Comparison of ENCODE assay signal across 8 cellular contexts in genomic region chr19:39996811-39997594, GRCh38. TPM values are rescaled to one million over a fixed set of nuclear protein-coding genes. Genes with fewer than 3 reads are reported as not detected.
DNase-seq lines count a peak whose midpoint lies in the region; ATAC-seq, FAIRE-seq and TF ChIP-seq lines count a peak whose summit lies in the region.

Gene ZNF546, plus strand, starts transcription at chr19:39997060. Its CDS starts 1,267 bp downstream, at chr19:39998327.

- FAIRE-seq in D721Med (lab: Jason Lieb, UNC), result no peak

- no TSS peak for BruUV-seq in OCI-LY7 (replicated peaks; lab: Mats Ljungman, UMichigan)

- TF ChIP-seq CTCF in D721Med (IDR thresholded peaks at IDR 0.05; ENCODE audit: insufficient read depth, missing control alignments) (no peak), OCI-LY7 (conservative IDR thresholded peaks at IDR 0.05; ENCODE audit: low read length) (0 out of 2 replicates have a peak, but pooled peaks have one; percentile 23)

- ATAC-seq in GM21529 (IDR thresholded peaks at IDR 0.05; ENCODE audit: unreplicated experiment), result peak; percentile 87

- no peaks in the 10 kb centered on the region for H3K9me2 ChIP-seq in OCI-LY7 (ENCODE audit: insufficient read depth, low read length)

- DNase-seq in D721Med (ENCODE audit: insufficient read length, low spot score) (peak; percentile 91), OCI-LY7 (ENCODE audit: low spot score) (peak; percentile 93), activated T-cell treated with anti-CD3 and anti-CD28 coated beads for 4 hours (peak; percentile 87), epithelial cell of prostate (ENCODE audit: low read depth, low spot score) (peak; percentile 43)
- peak; percentile 88 for DNase-seq in stimulated activated CD8-positive, alpha-beta memory T cell treated with anti-CD3 and anti-CD28 coated beads, Interleukin-2, amount 100 ng/mL, for 48 hours (ENCODE audit: low read depth in 2 of 2)

- H3K4me3 Mint-ChIP-seq in IgD-negative memory B cell, result peak within 1 kb of the TSS; percentile 86 to 97 (median 92)

- H3K79me2 ChIP-seq in OCI-LY7 (ENCODE audit: insufficient read depth, low read depth, low read length), result peaks cover 18% of the 10 kb centered on the region; the same call in 1 of the 2 replicates

- no peaks in the 10 kb centered on the region for H4K20me1 ChIP-seq in OCI-LY7 (ENCODE audit: insufficient read depth, low read length)

- H3K4me1 Mint-ChIP-seq in IgD-negative memory B cell, result peaks cover 13 to 28% (median 24%) of the 10 kb centered on the region in 3 donors

- peaks cover 28% of the 10 kb centered on the region; the same call in 1 of the 2 replicates for H3K9me3 ChIP-seq in OCI-LY7 (ENCODE audit: low read length)
- no peaks in the 10 kb centered on the region for H3K9me3 ChIP-seq in mononuclear cell (ENCODE audit: low read depth, low read length)

- H3K36me3 Mint-ChIP-seq in IgD-negative memory B cell, result peaks cover 6% of the 10 kb centered on the region

- intact Hi-C loops in OCI-LY7 (cut with micrococcal nuclease; ENCODE audit: unreplicated experiment), result loop anchor here (1.0 kb wide), 1 partner anchor 26 kb away; the partner anchor contains the start of gene PSMC4

- peaks cover 17% of the 10 kb centered on the region; the same call in 1 of the 2 replicates for H3K36me3 ChIP-seq in OCI-LY7 (ENCODE audit: insufficient read depth, low read length)

- peak within 1 kb of the TSS; percentile 81 to 97 (median 93) for H3K27ac Mint-ChIP-seq in IgD-negative memory B cell

- H3K27me3 ChIP-seq in mononuclear cell (ENCODE audit: insufficient read depth, low read length), result no peaks in the 10 kb centered on the region

- H3K27ac ChIP-seq in OCI-LY7 (ENCODE audit: low read depth, low read length, poor library complexity, severe bottlenecking), result peak within 1 kb of the TSS; percentile 42
- peak within 1 kb of the TSS; percentile 69 for H3K27ac ChIP-seq in epithelial cell of prostate

- CTCF ChIA-PET in OCI-LY7 (lab: Charles Lee; ENCODE audit: unreplicated experiment), result interaction anchor here (0.8 kb wide), 1 partner anchor 27 kb away, joined by 3 read pairs; no protein-coding TSS in a partner anchor

- POLR2A ChIA-PET in OCI-LY7 (lab: Charles Lee), result interaction anchor here (2.1 to 2.2 kb wide), 2 partner anchors 22 to 27 kb away, joined by 5 to 8 read pairs; no protein-coding TSS in a partner anchor

- peaks cover 16% of the 10 kb centered on the region for H3K4me1 ChIP-seq in OCI-LY7 (ENCODE audit: insufficient read depth, low read length, poor library complexity, severe bottlenecking)
- peaks cover 19% of the 10 kb centered on the region for H3K4me1 ChIP-seq in mononuclear cell (ENCODE audit: insufficient read depth, low read length)

- no peaks in the 10 kb centered on the region for H3K27me3 Mint-ChIP-seq in IgD-negative memory B cell

- H2AFZ ChIP-seq in OCI-LY7 (ENCODE audit: low read length), result peak within 1 kb of the TSS; percentile 68

- peak within 1 kb of the TSS; percentile 73 for H3K4me2 ChIP-seq in OCI-LY7 (ENCODE audit: low read length)

- H3K9me3 Mint-ChIP-seq in IgD-negative memory B cell, result peaks cover 2 to 4% (median 3%) of the 10 kb centered on the region in 3 donors

- H3K4me3 ChIP-seq in OCI-LY7 (ENCODE audit: low read depth, low read length, poor library complexity, severe bottlenecking) (peak within 1 kb of the TSS; percentile 77), mononuclear cell (ENCODE audit: low read length) (peak within 1 kb of the TSS; percentile 87)

RNA-seq across cellular contexts. Expression of gene ZNF546, which starts in this region (rescaled TPM):
- polyA plus RNA-seq in IgD-negative memory B cell, result 3.6 TPM
- total RNA-seq in OCI-LY7 (2014; rRNA removed; shearing (Covaris generic)), result 2.3 and 5.0 TPM in 2 replicates
- total RNA-seq in OCI-LY7 (2022) (9.3 and 11.5 TPM in 2 replicates), mononuclear cell (1.5 TPM)

Comparison
In these comparisons a context has a peak if more than half of its experiments do, and no peak if none do; other contexts are left out.
1. Peak in every context shown above with its lines: DNase-seq, ATAC-seq, H3K4me3 ChIP-seq and H3K27ac ChIP-seq.
2. DNase-seq: peak in every context shown above with its lines; median percentile 93 in OCI-LY7; 91 in D721Med; 88 in stimulated activated CD8-positive, alpha-beta memory T cell treated with anti-CD3 and anti-CD28 coated beads, Interleukin-2, amount 100 ng/mL, for 48 hours; 87 in activated T-cell treated with anti-CD3 and anti-CD28 coated beads for 4 hours; 43 in epithelial cell of prostate.